ENCODE assay signal across 18 cellular contexts in the genomic region with DNA sequence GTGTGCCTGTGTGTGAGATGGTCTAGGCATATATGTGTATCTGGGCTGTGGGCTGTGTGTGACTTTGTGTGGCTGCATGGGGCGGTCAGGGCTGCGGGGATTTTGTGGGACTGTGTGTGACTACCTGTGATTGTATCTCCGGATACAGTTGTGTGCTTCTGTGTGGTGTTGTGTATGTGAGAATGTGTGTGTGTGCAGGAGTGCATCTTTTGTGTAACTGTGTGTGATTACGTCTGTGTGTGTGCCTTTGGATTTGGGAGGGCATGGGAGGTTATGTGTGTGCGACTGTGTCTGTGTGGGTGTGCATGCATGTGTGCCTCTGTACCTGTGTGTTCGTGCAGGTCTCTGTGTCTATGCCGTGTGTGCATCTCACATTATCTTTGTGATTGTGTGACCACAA. TPM values are rescaled to one million over a fixed set of nuclear protein-coding genes. Genes with fewer than 3 reads are reported as not detected.
DNase-seq lines count a peak whose midpoint lies in the region; ATAC-seq, FAIRE-seq and TF ChIP-seq lines count a peak whose summit lies in the region.
"Had no signal": no experiment of that assay in that cellular context is flagged by ENCODE, and none has a peak within 500 bp of the region (broad histone marks: within the 10 kb centered on the region; RNA-seq: fewer than 3 reads in every experiment).

No MANE protein-coding gene starts in this region.

- FAIRE-seq in H1 (lab: Jason Lieb, UNC): no peak
- FAIRE-seq: kidney had no signal

- H3K9ac ChIP-seq in H1 (replicated peaks in 1 of 4; ENCODE audit: extremely low read depth in 1 of 4, low read depth in 3 of 4, low read length in 3 of 4) (no peak overlapping the region), neural progenitor cell (no peak overlapping the region)

- 93% methylated on average over 7 of the region's 7 CpGs; no CpG with 5 or more reads in 1 of the 2 experiments for WGBS in H1 (ENCODE audit: extremely low coverage in 1 of 2, insufficient coverage in 1 of 2, insufficient read length in 1 of 2, insufficient replicate concordance in 2 of 2, low coverage in 1 of 2, low lambda C conversion rate in 2 of 2, missing lambda C conversion rate in 1 of 2), 2 experiments
- WGBS in tibial nerve, 2 donors: 74 to 84% methylated on average over 7 of the region's 7 CpGs

- H3K79me2 ChIP-seq in H1 (ENCODE audit: control insufficient read depth in 1 of 2, insufficient read depth in 2 of 2, low read length in 2 of 2): no peaks in the 10 kb centered on the region
- H3K79me2 ChIP-seq in neural progenitor cell (ENCODE audit: low read depth): no peaks in the 10 kb centered on the region

- peak overlapping the region; percentile 39 for H3K56ac ChIP-seq in H1 (replicated peaks; ENCODE audit: insufficient read length, low read depth, low read length)

- ATAC-seq in HG02938 (IDR thresholded peaks at IDR 0.05; ENCODE audit: unreplicated experiment): no peak
- ATAC-seq: activated CD4-positive, CD25-positive, alpha-beta regulatory T cell treated with anti-CD3 and anti-CD28 coated beads, Interleukin-2, amount 50 U/mL, for 24 hours; effector memory CD8-positive, alpha-beta T cell; stimulated activated memory B cell treated with anti-CD40 and anti-IgM and Interleukin-4, amounts not matched to agents 10 μg/mL and 1 μg/mL and 100 μg/mL, for 72 hours had no signal

- H4K20me1 ChIP-seq in H1 (replicated peaks in 1 of 2; ENCODE audit: control insufficient read depth in 1 of 2, insufficient read depth in 2 of 2, low read length in 2 of 2) (peaks cover 0 to 4% of the 10 kb centered on the region in 2 experiments), neural progenitor cell (ENCODE audit: low read depth) (no peaks in the 10 kb centered on the region)

- no peak overlapping the region for H2AK5ac ChIP-seq in H1 (ENCODE audit: low read depth, low read length)

- H3K4me3 ChIP-seq in H1 (ENCODE audit: extremely low read depth in 1 of 4, insufficient read depth in 2 of 4, low read depth in 3 of 4, low read length in 4 of 4) (no peak overlapping the region), neural progenitor cell (no peak overlapping the region), tibial nerve (no peak overlapping the region)

- H3F3A ChIP-seq in neural progenitor cell (ENCODE audit: low read depth): no peaks in the 10 kb centered on the region

- no peak overlapping the region for H4K8ac ChIP-seq in H1 (ENCODE audit: extremely low read depth, insufficient read depth, low read length)

- H3K4me1 ChIP-seq in H1 (replicated peaks in 1 of 4; ENCODE audit: control insufficient read depth in 3 of 4, insufficient read depth in 4 of 4, low read length in 3 of 4) (peaks cover 0 to 4% (median 3%) of the 10 kb centered on the region in 4 experiments; a peak in 4 of 7 replicates), neural progenitor cell (peaks cover 6% of the 10 kb centered on the region), tibial nerve (peaks cover 0 to 90% (median 35%) of the 10 kb centered on the region in 4 donors)

- no peak overlapping the region for H3K4ac ChIP-seq in H1 (replicated peaks; ENCODE audit: insufficient read length, low read depth, low read length)

- H3K9me3 ChIP-seq in H1 (ENCODE audit: insufficient read depth in 2 of 2, low read depth in 1 of 2, low read length in 1 of 2) (no peaks in the 10 kb centered on the region), neural progenitor cell (ENCODE audit: low read depth) (no peaks in the 10 kb centered on the region), tibial nerve (no peaks in the 10 kb centered on the region)

- no peaks in the 10 kb centered on the region for H3K36me3 ChIP-seq in H1 (ENCODE audit: control insufficient read depth in 2 of 4, insufficient read depth in 4 of 4, low read length in 3 of 4)
- H3K36me3 ChIP-seq in neural progenitor cell: no peaks in the 10 kb centered on the region
- H3K36me3 ChIP-seq in tibial nerve: peaks cover 0 to 52% (median 3%) of the 10 kb centered on the region in 3 donors

- no peak overlapping the region for H3K14ac ChIP-seq in H1 (ENCODE audit: insufficient read length)

- H3K27ac ChIP-seq in H1 (ENCODE audit: low read depth, low read length): no peak overlapping the region
- H3K27ac ChIP-seq in neural progenitor cell: no peak overlapping the region
- H3K27ac ChIP-seq in tibial nerve: peak overlapping the region; percentile 21 to 96 (median 81)

- TF ChIP-seq POLR2A in H1 (IDR thresholded peaks at IDR 0.05; ENCODE audit: control extremely low read depth in 1 of 2, low read depth in 2 of 2, low read length in 2 of 2): no peak
- no peak for TF ChIP-seq POLR2A in tibial nerve (IDR thresholded peaks at IDR 0.05)

- H3K4me1 Mint-ChIP-seq in HFFc6 (ENCODE audit: low read depth): peaks cover 76% of the 10 kb centered on the region
- peaks cover 12% of the 10 kb centered on the region for H3K4me1 Mint-ChIP-seq in neural progenitor cell
- H3K4me1 Mint-ChIP-seq: activated naive CD4-positive, alpha-beta T cell treated with anti-CD3 and anti-CD28 coated beads, Interleukin-2, amount 50 U/mL, for 24 hours; CD4-positive, CD25-positive, alpha-beta regulatory T cell; stimulated activated memory B cell treated with anti-CD40 and anti-IgM and Interleukin-4, amounts not matched to agents 10 μg/mL and 1 μg/mL and 100 μg/mL, for 72 hours had no signal

- H3K27ac Mint-ChIP-seq in HFFc6: peak overlapping the region; percentile 82
- peak overlapping the region; percentile 5 for H3K27ac Mint-ChIP-seq in neural progenitor cell
- H3K27ac Mint-ChIP-seq: activated naive CD4-positive, alpha-beta T cell treated with anti-CD3 and anti-CD28 coated beads, Interleukin-2, amount 50 U/mL, for 24 hours; CD4-positive, CD25-positive, alpha-beta regulatory T cell; effector memory CD8-positive, alpha-beta T cell; stimulated activated memory B cell treated with anti-CD40 and anti-IgM and Interleukin-4, amounts not matched to agents 10 μg/mL and 1 μg/mL and 100 μg/mL, for 72 hours; T-helper 1 cell treated with Interleukin-12 subunit alpha and Interleukin-12 subunit beta and Interleukin-4 antibody, amounts not matched to agents 30 μg/mL and 1 μg/mL, for 36 hours had no signal

- POLR2A ChIA-PET in H1 (lab: Charles Lee; ENCODE audit: partially characterized antibody) (no interaction called here), HEK293T (lab: Yijun Ruan, JAX) (no interaction called here)

- H2BK20ac ChIP-seq in H1 (ENCODE audit: low read length): no peak overlapping the region

- H3K36me3 Mint-ChIP-seq in HFFc6 (ENCODE audit: low read depth): peaks cover 37% of the 10 kb centered on the region
- no peaks in the 10 kb centered on the region for H3K36me3 Mint-ChIP-seq in neural progenitor cell
- H3K36me3 Mint-ChIP-seq: activated naive CD4-positive, alpha-beta T cell treated with anti-CD3 and anti-CD28 coated beads, Interleukin-2, amount 50 U/mL, for 24 hours; CD4-positive, CD25-positive, alpha-beta regulatory T cell; stimulated activated memory B cell treated with anti-CD40 and anti-IgM and Interleukin-4, amounts not matched to agents 10 μg/mL and 1 μg/mL and 100 μg/mL, for 72 hours had no signal

- H3K4me2 ChIP-seq in H1 (ENCODE audit: insufficient read depth in 1 of 2, low read depth in 2 of 2, low read length in 2 of 2) (no peak overlapping the region), neural progenitor cell (no peak overlapping the region)

- no peak for TF ChIP-seq CTCF in HFFc6 (IDR thresholded peaks at IDR 0.05)
- no peak for TF ChIP-seq CTCF in H1 (IDR thresholded peaks at IDR 0.05; ENCODE audit: control extremely low read depth in 1 of 3, insufficient read depth in 1 of 3, low read depth in 1 of 3, low read length in 3 of 3)
- no peak for TF ChIP-seq CTCF in neural progenitor cell (IDR thresholded peaks at IDR 0.05)
- no peak for TF ChIP-seq CTCF in tibial nerve (IDR thresholded peaks at IDR 0.05)

- no peak overlapping the region for H2BK5ac ChIP-seq in H1 (ENCODE audit: low read depth, low read length)

- H3K27me3 Mint-ChIP-seq in HFFc6 (ENCODE audit: insufficient read depth) (peaks cover 3% of the 10 kb centered on the region), neural progenitor cell (ENCODE audit: insufficient read depth, low read depth) (peaks cover 3% of the 10 kb centered on the region)

- H3K9me3 Mint-ChIP-seq in HFFc6 (no peaks in the 10 kb centered on the region), neural progenitor cell (peaks cover 3% of the 10 kb centered on the region)
- H3K9me3 Mint-ChIP-seq: activated naive CD4-positive, alpha-beta T cell treated with anti-CD3 and anti-CD28 coated beads, Interleukin-2, amount 50 U/mL, for 24 hours; CD4-positive, CD25-positive, alpha-beta regulatory T cell; effector memory CD8-positive, alpha-beta T cell; stimulated activated memory B cell treated with anti-CD40 and anti-IgM and Interleukin-4, amounts not matched to agents 10 μg/mL and 1 μg/mL and 100 μg/mL, for 72 hours; T-helper 1 cell treated with Interleukin-12 subunit alpha and Interleukin-12 subunit beta and Interleukin-4 antibody, amounts not matched to agents 30 μg/mL and 1 μg/mL, for 36 hours had no signal

- H4K5ac ChIP-seq in H1 (ENCODE audit: insufficient read length, low read depth, low read length): no peak overlapping the region

- no peaks in the 10 kb centered on the region for H3K27me3 ChIP-seq in H1 (replicated peaks in 1 of 4; ENCODE audit: control insufficient read depth in 3 of 4, extremely low read depth in 1 of 4, insufficient read depth in 3 of 4, low read length in 3 of 4)
- no peaks in the 10 kb centered on the region for H3K27me3 ChIP-seq in neural progenitor cell
- no peaks in the 10 kb centered on the region for H3K27me3 ChIP-seq in tibial nerve

- no peak overlapping the region for H3K23ac ChIP-seq in H1 (ENCODE audit: insufficient read length)

- CTCF ChIA-PET in H1 (lab: Charles Lee; ENCODE audit: partially characterized antibody): interaction anchor here (15.9 kb wide), 1 partner anchor 6 kb away, joined by 143 read pairs; a partner anchor contains a TSS
- CTCF ChIA-PET in HEK293T (lab: Yijun Ruan, JAX): no interaction called here

- no peak overlapping the region for H3K18ac ChIP-seq in H1 (ENCODE audit: extremely low read depth, low read length)

- TF ChIP-seq EP300 in H1 (IDR thresholded peaks at IDR 0.05; ENCODE audit: borderline replicate concordance in 1 of 2, low read depth in 2 of 2, low read length in 2 of 2): no peak
- TF ChIP-seq EP300 in tibial nerve (IDR thresholded peaks at IDR 0.05): no peak

- H2AFZ ChIP-seq in H1 (ENCODE audit: low read length) (no peak overlapping the region), neural progenitor cell (replicated peaks) (no peak overlapping the region)

- DNase-seq in HFFc6: no peak
- DNase-seq in H1 (ENCODE audit: low read depth in 1 of 2, low spot score in 2 of 2): no peak
- no peak for DNase-seq in neural progenitor cell (ENCODE audit: low spot score)
- no peak for DNase-seq in tibial nerve (ENCODE audit: low spot score in 2 of 2)
- no peak for DNase-seq in RKO (ENCODE audit: low spot score)
- no peak for DNase-seq in HEK293T (ENCODE audit: extremely low spot score)
- DNase-seq: CD4-positive, CD25-positive, alpha-beta regulatory T cell; effector memory CD8-positive, alpha-beta T cell; kidney; NCI-H187 treated with DMSO at 0.1 percent for 48 hours; NCI-H524 treated with DMSO at 0.1 percent for 48 hours; retina; stimulated activated CD4-positive, alpha-beta T cell treated with anti-CD3 and anti-CD28 coated beads, Interleukin-4, amount 100 ng/mL, for 4 hours had no signal

- peak overlapping the region; percentile 36; the same call in 1 of the 2 replicates for H2BK15ac ChIP-seq in H1 (ENCODE audit: low read length)

- H2BK120ac ChIP-seq in H1 (replicated peaks; ENCODE audit: low read depth, low read length): no peak overlapping the region

- H3K4me3 Mint-ChIP-seq in HFFc6 (peak overlapping the region; percentile 86), neural progenitor cell (no peak overlapping the region)
- H3K4me3 Mint-ChIP-seq: activated naive CD4-positive, alpha-beta T cell treated with anti-CD3 and anti-CD28 coated beads, Interleukin-2, amount 50 U/mL, for 24 hours; CD4-positive, CD25-positive, alpha-beta regulatory T cell; effector memory CD8-positive, alpha-beta T cell; stimulated activated memory B cell treated with anti-CD40 and anti-IgM and Interleukin-4, amounts not matched to agents 10 μg/mL and 1 μg/mL and 100 μg/mL, for 72 hours; T-helper 1 cell treated with Interleukin-12 subunit alpha and Interleukin-12 subunit beta and Interleukin-4 antibody, amounts not matched to agents 30 μg/mL and 1 μg/mL, for 36 hours had no signal

- no peaks in the 10 kb centered on the region for H3K23me2 ChIP-seq in H1 (ENCODE audit: low read depth, low read length)

- H4K91ac ChIP-seq in H1 (replicated peaks; ENCODE audit: insufficient read length, low read length): peak overlapping the region; percentile 40

- no peak overlapping the region for H2BK12ac ChIP-seq in H1 (ENCODE audit: low read depth, low read length)

- H3K79me1 ChIP-seq in H1 (ENCODE audit: low read depth, low read length): no peaks in the 10 kb centered on the region

- no peak for TF ChIP-seq RAD21 in H1 (IDR thresholded peaks at IDR 0.05 in 1 of 2, conservative IDR thresholded peaks at IDR 0.05 in 1 of 2; ENCODE audit: low read depth in 2 of 2, low read length in 2 of 2)

RNA-seq across cellular contexts. Expression of a gene that starts 7.4 kb away (rescaled TPM):
- total RNA-seq in HFFc6 (2021; fragmentation: NEBNext Ultra II Directional; extraction: Animal tissue kit (Norgen Biotek cat#: 25700)): 100 to 1,000 TPM; 321 to 395 (median 334) TPM
- 13.0 and 14.3 TPM in 2 replicates for total RNA-seq in H1 (2021; fragmentation: NEBNext Ultra II Directional; extraction: Animal tissue kit (Norgen Biotek cat#: 25700))
- 4.5 and 12.4 TPM in 2 replicates for polyA plus RNA-seq in H1 (2011; rRNA removed)
- 4.1 TPM for polyA plus RNA-seq in H1 (2011; cell fraction: cytosol; rRNA removed)
- 5.8 TPM for polyA plus RNA-seq in H1 (2011; cell fraction: nucleus; rRNA removed)
- polyA plus RNA-seq in H1 (2012, experiment 1 of 2): 9.5 to 14.8 TPM (median 12.7 TPM) in 4 replicates
- 12.0 TPM for polyA plus RNA-seq in H1 (2012, experiment 2 of 2)
- 9.9 TPM for polyA plus RNA-seq in H1 (2013, experiment 1 of 2)
- 9.4 TPM for polyA plus RNA-seq in H1 (2013, experiment 2 of 2)
- 4.0 and 4.8 TPM in 2 replicates for polyA minus RNA-seq in H1 (2011; rRNA and poly(A)+ RNA removed)
- 10.6 TPM for polyA minus RNA-seq in H1 (2011; cell fraction: cytosol; rRNA and poly(A)+ RNA removed)
- polyA minus RNA-seq in H1 (2011; cell fraction: nucleus; rRNA and poly(A)+ RNA removed): 5.7 TPM
- total RNA-seq in neural progenitor cell (ENCODE audit: low replicate concordance) (1.5 and 3.9 TPM in 2 replicates), tibial nerve (100 to 1,000 TPM; 128 to 196 (median 159) TPM)

RNA-seq across cellular contexts. Expression of a gene that starts 24.7 kb away (rescaled TPM):
- 100 to 1,000 TPM in 4 of 6 experiments, 10 to 100 TPM in 2; 72.7 to 113 (median 106) TPM for total RNA-seq in HFFc6 (2021; fragmentation: NEBNext Ultra II Directional; extraction: Animal tissue kit (Norgen Biotek cat#: 25700))
- 245 and 262 TPM in 2 replicates for total RNA-seq in H1 (2021; fragmentation: NEBNext Ultra II Directional; extraction: Animal tissue kit (Norgen Biotek cat#: 25700))
- 107 and 220 TPM in 2 replicates for polyA plus RNA-seq in H1 (2011; rRNA removed)
- 290 TPM for polyA plus RNA-seq in H1 (2011; cell fraction: cytosol; rRNA removed)
- 223 TPM for polyA plus RNA-seq in H1 (2011; cell fraction: nucleus; rRNA removed)
- 377 to 540 TPM (median 444 TPM) in 4 replicates for polyA plus RNA-seq in H1 (2012, experiment 1 of 2)
- polyA plus RNA-seq in H1 (2012, experiment 2 of 2): 373 TPM
- polyA plus RNA-seq in H1 (2013, experiment 1 of 2): 261 TPM
- polyA plus RNA-seq in H1 (2013, experiment 2 of 2): 273 TPM
- polyA minus RNA-seq in H1 (2011; rRNA and poly(A)+ RNA removed): 54.9 and 63.7 TPM in 2 replicates
- 173 TPM for polyA minus RNA-seq in H1 (2011; cell fraction: cytosol; rRNA and poly(A)+ RNA removed)
- polyA minus RNA-seq in H1 (2011; cell fraction: nucleus; rRNA and poly(A)+ RNA removed): 99.3 TPM
- total RNA-seq in neural progenitor cell (ENCODE audit: low replicate concordance): 101 and 172 TPM in 2 replicates
- total RNA-seq in tibial nerve: 100 to 1,000 TPM; 320 to 532 (median 408) TPM

RNA-seq across cellular contexts. Expression of a gene that starts 57.8 kb away (rescaled TPM):
- 100 to 1,000 TPM; 214 to 245 (median 224) TPM for total RNA-seq in HFFc6 (2021; fragmentation: NEBNext Ultra II Directional; extraction: Animal tissue kit (Norgen Biotek cat#: 25700))
- 361 and 371 TPM in 2 replicates for total RNA-seq in H1 (2021; fragmentation: NEBNext Ultra II Directional; extraction: Animal tissue kit (Norgen Biotek cat#: 25700))
- 588 and 709 TPM in 2 replicates for polyA plus RNA-seq in H1 (2011; rRNA removed)
- 652 TPM for polyA plus RNA-seq in H1 (2011; cell fraction: cytosol; rRNA removed)
- polyA plus RNA-seq in H1 (2011; cell fraction: nucleus; rRNA removed): 471 TPM
- 211 to 357 TPM (median 346 TPM) in 4 replicates for polyA plus RNA-seq in H1 (2012, experiment 1 of 2)
- 655 TPM for polyA plus RNA-seq in H1 (2012, experiment 2 of 2)
- 479 TPM for polyA plus RNA-seq in H1 (2013, experiment 1 of 2)
- polyA plus RNA-seq in H1 (2013, experiment 2 of 2): 488 TPM
- polyA minus RNA-seq in H1 (2011; rRNA and poly(A)+ RNA removed): 94.3 and 112 TPM in 2 replicates
- polyA minus RNA-seq in H1 (2011; cell fraction: cytosol; rRNA and poly(A)+ RNA removed): 88.6 TPM
- polyA minus RNA-seq in H1 (2011; cell fraction: nucleus; rRNA and poly(A)+ RNA removed): 76.1 TPM
- total RNA-seq in neural progenitor cell (ENCODE audit: low replicate concordance) (234 and 422 TPM in 2 replicates), tibial nerve (100 to 1,000 TPM; 495 to 841 (median 572) TPM)

Comparison
In these comparisons a context has a peak if more than half of its experiments do, and no peak if none do; other contexts are left out.
1. H3K27ac ChIP-seq: peak in tibial nerve (4 of 4); none in H1 (single experiment) and neural progenitor cell (single experiment).